1 cellular context compared by ENCODE assay signal in the genomic region with DNA sequence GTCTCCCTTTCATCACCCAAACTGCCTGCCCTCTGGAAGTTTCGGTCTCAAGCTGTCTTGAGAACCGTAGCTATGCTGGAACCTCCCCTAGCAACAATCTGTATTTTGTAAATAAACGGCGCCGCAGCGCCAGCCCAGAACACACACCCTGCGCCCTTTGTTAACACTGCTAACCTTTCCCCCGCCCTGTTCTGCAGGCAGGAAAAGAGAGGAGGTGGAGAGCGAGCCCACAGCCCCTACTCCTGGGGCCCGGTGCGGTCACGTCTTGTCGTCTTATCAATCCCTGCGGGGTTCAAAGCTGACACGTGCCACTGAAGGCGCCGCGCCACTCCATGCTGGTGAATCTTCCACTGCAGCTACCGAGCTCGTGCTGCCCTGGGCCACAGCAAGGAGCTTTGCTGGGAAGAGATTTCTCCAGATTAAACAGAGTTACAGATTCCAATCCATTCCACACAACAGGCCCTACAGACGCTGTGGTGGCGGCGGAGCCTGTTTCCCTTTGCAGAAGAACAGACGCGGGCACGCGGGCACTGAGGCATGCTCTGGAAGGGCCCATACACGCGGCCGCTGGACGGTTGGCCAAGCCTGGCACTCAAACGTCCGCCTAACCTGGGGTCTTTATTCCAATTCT.
TF ChIP-seq lines count a peak whose summit lies in the region.

No MANE protein-coding gene starts in this region.

TF ChIP-seq in WTC11, 78 proteins besides CTCF, POLR2A, EP300 and RAD21 (continued from another document):
- TF ChIP-seq, protein P1, sequence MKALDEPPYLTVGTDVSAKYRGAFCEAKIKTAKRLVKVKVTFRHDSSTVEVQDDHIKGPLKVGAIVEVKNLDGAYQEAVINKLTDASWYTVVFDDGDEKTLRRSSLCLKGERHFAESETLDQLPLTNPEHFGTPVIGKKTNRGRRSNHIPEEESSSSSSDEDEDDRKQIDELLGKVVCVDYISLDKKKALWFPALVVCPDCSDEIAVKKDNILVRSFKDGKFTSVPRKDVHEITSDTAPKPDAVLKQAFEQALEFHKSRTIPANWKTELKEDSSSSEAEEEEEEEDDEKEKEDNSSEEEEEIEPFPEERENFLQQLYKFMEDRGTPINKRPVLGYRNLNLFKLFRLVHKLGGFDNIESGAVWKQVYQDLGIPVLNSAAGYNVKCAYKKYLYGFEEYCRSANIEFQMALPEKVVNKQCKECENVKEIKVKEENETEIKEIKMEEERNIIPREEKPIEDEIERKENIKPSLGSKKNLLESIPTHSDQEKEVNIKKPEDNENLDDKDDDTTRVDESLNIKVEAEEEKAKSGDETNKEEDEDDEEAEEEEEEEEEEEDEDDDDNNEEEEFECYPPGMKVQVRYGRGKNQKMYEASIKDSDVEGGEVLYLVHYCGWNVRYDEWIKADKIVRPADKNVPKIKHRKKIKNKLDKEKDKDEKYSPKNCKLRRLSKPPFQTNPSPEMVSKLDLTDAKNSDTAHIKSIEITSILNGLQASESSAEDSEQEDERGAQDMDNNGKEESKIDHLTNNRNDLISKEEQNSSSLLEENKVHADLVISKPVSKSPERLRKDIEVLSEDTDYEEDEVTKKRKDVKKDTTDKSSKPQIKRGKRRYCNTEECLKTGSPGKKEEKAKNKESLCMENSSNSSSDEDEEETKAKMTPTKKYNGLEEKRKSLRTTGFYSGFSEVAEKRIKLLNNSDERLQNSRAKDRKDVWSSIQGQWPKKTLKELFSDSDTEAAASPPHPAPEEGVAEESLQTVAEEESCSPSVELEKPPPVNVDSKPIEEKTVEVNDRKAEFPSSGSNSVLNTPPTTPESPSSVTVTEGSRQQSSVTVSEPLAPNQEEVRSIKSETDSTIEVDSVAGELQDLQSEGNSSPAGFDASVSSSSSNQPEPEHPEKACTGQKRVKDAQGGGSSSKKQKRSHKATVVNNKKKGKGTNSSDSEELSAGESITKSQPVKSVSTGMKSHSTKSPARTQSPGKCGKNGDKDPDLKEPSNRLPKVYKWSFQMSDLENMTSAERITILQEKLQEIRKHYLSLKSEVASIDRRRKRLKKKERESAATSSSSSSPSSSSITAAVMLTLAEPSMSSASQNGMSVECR (CRISPR knock-in tag; IDR thresholded peaks at IDR 0.05; ENCODE audit: borderline replicate concordance), result no peak
- TF ChIP-seq, protein P2, sequence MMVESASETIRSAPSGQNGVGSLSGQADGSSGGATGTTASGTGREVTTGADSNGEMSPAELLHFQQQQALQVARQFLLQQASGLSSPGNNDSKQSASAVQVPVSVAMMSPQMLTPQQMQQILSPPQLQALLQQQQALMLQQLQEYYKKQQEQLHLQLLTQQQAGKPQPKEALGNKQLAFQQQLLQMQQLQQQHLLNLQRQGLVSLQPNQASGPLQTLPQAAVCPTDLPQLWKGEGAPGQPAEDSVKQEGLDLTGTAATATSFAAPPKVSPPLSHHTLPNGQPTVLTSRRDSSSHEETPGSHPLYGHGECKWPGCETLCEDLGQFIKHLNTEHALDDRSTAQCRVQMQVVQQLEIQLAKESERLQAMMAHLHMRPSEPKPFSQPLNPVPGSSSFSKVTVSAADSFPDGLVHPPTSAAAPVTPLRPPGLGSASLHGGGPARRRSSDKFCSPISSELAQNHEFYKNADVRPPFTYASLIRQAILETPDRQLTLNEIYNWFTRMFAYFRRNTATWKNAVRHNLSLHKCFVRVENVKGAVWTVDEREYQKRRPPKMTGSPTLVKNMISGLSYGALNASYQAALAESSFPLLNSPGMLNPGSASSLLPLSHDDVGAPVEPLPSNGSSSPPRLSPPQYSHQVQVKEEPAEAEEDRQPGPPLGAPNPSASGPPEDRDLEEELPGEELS (CRISPR knock-in tag; IDR thresholded peaks at IDR 0.05), result no peak
- TF ChIP-seq ZNF423 (CRISPR knock-in tag; IDR thresholded peaks at IDR 0.05) (no peak), ATF1 (CRISPR knock-in tag; IDR thresholded peaks at IDR 0.05) (no peak), IRF1 (CRISPR knock-in tag; IDR thresholded peaks at IDR 0.05) (no peak), GRHL2 (CRISPR knock-in tag; IDR thresholded peaks at IDR 0.05; ENCODE audit: insufficient replicate concordance, severe bottlenecking) (no peak)
